Comparison of ENCODE assay signal across 8 cellular contexts in genomic region chr4:73434311-73434710, GRCh38. TPM values are rescaled to one million over a fixed set of nuclear protein-coding genes. Genes with fewer than 3 reads are reported as not detected.
DNase-seq lines count a peak whose midpoint lies in the region; ATAC-seq and TF ChIP-seq lines count a peak whose summit lies in the region.

No MANE protein-coding gene starts in this region.

- TF ChIP-seq CTCF in activated CD8-positive, alpha-beta T cell treated with anti-CD3 and anti-CD28 coated beads for 36 hours (IDR thresholded peaks at IDR 0.05): peak; percentile 24
- TF ChIP-seq CTCF in cardiac fibroblast (IDR thresholded peaks at IDR 0.05; ENCODE audit: low read depth, low read length) (peak; percentile 59), tibial nerve (IDR thresholded peaks at IDR 0.05) (peak in 3 of 5 experiments; percentile 9 to 35 (median 22))

- H3K4me3 ChIP-seq in cardiac fibroblast (replicated peaks in 1 of 2; ENCODE audit: low read depth in 2 of 2, low read length in 2 of 2) (no peak overlapping the region), tibial nerve (no peak overlapping the region)

- H3K27ac ChIP-seq in tibial nerve: no peak overlapping the region

- H3K27me3 Mint-ChIP-seq in activated CD8-positive, alpha-beta T cell treated with anti-CD3 and anti-CD28 coated beads for 36 hours: peaks cover 2% of the 10 kb centered on the region
- H3K27me3 Mint-ChIP-seq in activated CD8-positive, alpha-beta T cell treated with anti-CD3 and anti-CD28 coated beads, Interleukin-2, amount 10 ng/mL, durations not matched to agents 7 days and 5 days (ENCODE audit: low read depth): peaks cover 8% of the 10 kb centered on the region

- ATAC-seq in activated CD8-positive, alpha-beta T cell treated with anti-CD3 and anti-CD28 coated beads for 36 hours: no peak
- ATAC-seq in activated CD8-positive, alpha-beta T cell treated with anti-CD3 and anti-CD28 coated beads, Interleukin-2, amount 10 ng/mL, durations not matched to agents 7 days and 5 days: no peak
- ATAC-seq in HG03520 (IDR thresholded peaks at IDR 0.05; ENCODE audit: unreplicated experiment) (peak; percentile 65), HG03571 (IDR thresholded peaks at IDR 0.05; ENCODE audit: unreplicated experiment) (no peak)

- no peak for TF ChIP-seq EP300 in tibial nerve (IDR thresholded peaks at IDR 0.05)

- no peaks in the 10 kb centered on the region for H3K9me3 Mint-ChIP-seq in activated CD8-positive, alpha-beta T cell treated with anti-CD3 and anti-CD28 coated beads for 36 hours
- H3K9me3 Mint-ChIP-seq in activated CD8-positive, alpha-beta T cell treated with anti-CD3 and anti-CD28 coated beads, Interleukin-2, amount 10 ng/mL, durations not matched to agents 7 days and 5 days (ENCODE audit: insufficient read depth): no peaks in the 10 kb centered on the region

- no peak for DNase-seq in activated CD8-positive, alpha-beta T cell treated with anti-CD3 and anti-CD28 coated beads for 36 hours
- no peak for DNase-seq in activated CD8-positive, alpha-beta T cell treated with anti-CD3 and anti-CD28 coated beads, Interleukin-2, amount 10 ng/mL, durations not matched to agents 7 days and 5 days
- DNase-seq in cardiac fibroblast (ENCODE audit: low read depth in 2 of 2): peak; percentile 17 to 38
- DNase-seq in tibial nerve (ENCODE audit: low spot score in 2 of 2): no peak
- DNase-seq in globus pallidus (ENCODE audit: low spot score): no peak
- no peak for DNase-seq in stimulated activated CD4-positive, alpha-beta T cell treated with anti-CD3 and anti-CD28 coated beads, Interleukin-4, amount 100 ng/mL, for 1 hour

- TF ChIP-seq POLR2A in tibial nerve (IDR thresholded peaks at IDR 0.05): no peak

- WGBS in tibial nerve, 2 donors: 49 to 54% methylated on average over 3 of the region's 3 CpGs

- POLR2A ChIA-PET in activated CD8-positive, alpha-beta T cell treated with anti-CD3 and anti-CD28 coated beads for 36 hours (lab: Charles Lee): no interaction called here
- POLR2A ChIA-PET in activated CD8-positive, alpha-beta T cell treated with anti-CD3 and anti-CD28 coated beads, Interleukin-2, amount 10 ng/mL, durations not matched to agents 7 days and 5 days (lab: Charles Lee): no interaction called here

- no peaks in the 10 kb centered on the region for H3K4me1 ChIP-seq in tibial nerve

- no peak overlapping the region for H3K27ac Mint-ChIP-seq in activated CD8-positive, alpha-beta T cell treated with anti-CD3 and anti-CD28 coated beads for 36 hours
- H3K27ac Mint-ChIP-seq in activated CD8-positive, alpha-beta T cell treated with anti-CD3 and anti-CD28 coated beads, Interleukin-2, amount 10 ng/mL, durations not matched to agents 7 days and 5 days: no peak overlapping the region

- H3K9me3 ChIP-seq in tibial nerve: no peaks in the 10 kb centered on the region

- H3K36me3 Mint-ChIP-seq in activated CD8-positive, alpha-beta T cell treated with anti-CD3 and anti-CD28 coated beads for 36 hours (ENCODE audit: low read depth): no peaks in the 10 kb centered on the region
- no peaks in the 10 kb centered on the region for H3K36me3 Mint-ChIP-seq in activated CD8-positive, alpha-beta T cell treated with anti-CD3 and anti-CD28 coated beads, Interleukin-2, amount 10 ng/mL, durations not matched to agents 7 days and 5 days (ENCODE audit: low read depth)

- H3K36me3 ChIP-seq in tibial nerve: no peaks in the 10 kb centered on the region

- intact Hi-C loops in activated CD8-positive, alpha-beta T cell treated with anti-CD3 and anti-CD28 coated beads for 36 hours (cut with micrococcal nuclease): no loop called here

- H3K4me3 Mint-ChIP-seq in activated CD8-positive, alpha-beta T cell treated with anti-CD3 and anti-CD28 coated beads for 36 hours: no peak overlapping the region
- H3K4me3 Mint-ChIP-seq in activated CD8-positive, alpha-beta T cell treated with anti-CD3 and anti-CD28 coated beads, Interleukin-2, amount 10 ng/mL, durations not matched to agents 7 days and 5 days: no peak overlapping the region

- no peaks in the 10 kb centered on the region for H3K27me3 ChIP-seq in tibial nerve

- H3K4me1 Mint-ChIP-seq in activated CD8-positive, alpha-beta T cell treated with anti-CD3 and anti-CD28 coated beads for 36 hours (ENCODE audit: low read depth): no peaks in the 10 kb centered on the region
- H3K4me1 Mint-ChIP-seq in activated CD8-positive, alpha-beta T cell treated with anti-CD3 and anti-CD28 coated beads, Interleukin-2, amount 10 ng/mL, durations not matched to agents 7 days and 5 days (ENCODE audit: low read depth): no peaks in the 10 kb centered on the region

- CTCF ChIA-PET in activated CD8-positive, alpha-beta T cell treated with anti-CD3 and anti-CD28 coated beads for 36 hours (lab: Charles Lee): interaction anchor here (1.0 to 6.4 kb wide), 2 partner anchors 11 to 13 kb away, joined by 3 to 39 read pairs; no protein-coding TSS in a partner anchor
- CTCF ChIA-PET in activated CD8-positive, alpha-beta T cell treated with anti-CD3 and anti-CD28 coated beads, Interleukin-2, amount 10 ng/mL, durations not matched to agents 7 days and 5 days (lab: Charles Lee): interaction anchor here (1.5 kb wide), 1 partner anchor 12 kb away, joined by 3 read pairs; no protein-coding TSS in a partner anchor

RNA-seq across cellular contexts. Expression of gene AFP, which starts 1.7 kb away (rescaled TPM):
- total RNA-seq in activated CD8-positive, alpha-beta T cell treated with anti-CD3 and anti-CD28 coated beads for 36 hours: not detected
- total RNA-seq in activated CD8-positive, alpha-beta T cell treated with anti-CD3 and anti-CD28 coated beads, Interleukin-2, amount 10 ng/mL, durations not matched to agents 7 days and 5 days: not detected
- total RNA-seq in tibial nerve: not detected

RNA-seq across cellular contexts. Expression of gene ALB, which starts 30.2 kb away (rescaled TPM):
- not detected for total RNA-seq in activated CD8-positive, alpha-beta T cell treated with anti-CD3 and anti-CD28 coated beads for 36 hours
- not detected for total RNA-seq in activated CD8-positive, alpha-beta T cell treated with anti-CD3 and anti-CD28 coated beads, Interleukin-2, amount 10 ng/mL, durations not matched to agents 7 days and 5 days
- total RNA-seq in tibial nerve: 1 to 10 TPM in 3 of 4 donors, not detected in 1; 1.7 to 2.4 (median 2.4) TPM

RNA-seq across cellular contexts. Expression of gene AFM, which starts 47.2 kb away (rescaled TPM):
- not detected for total RNA-seq in activated CD8-positive, alpha-beta T cell treated with anti-CD3 and anti-CD28 coated beads for 36 hours
- not detected for total RNA-seq in activated CD8-positive, alpha-beta T cell treated with anti-CD3 and anti-CD28 coated beads, Interleukin-2, amount 10 ng/mL, durations not matched to agents 7 days and 5 days
- total RNA-seq in tibial nerve: not detected

Comparison
In these comparisons a context has a peak if more than half of its experiments do, and no peak if none do; other contexts are left out.
1. DNase-seq: peak in cardiac fibroblast (2 of 2); none in activated CD8-positive, alpha-beta T cell treated with anti-CD3 and anti-CD28 coated beads for 36 hours (single experiment), activated CD8-positive, alpha-beta T cell treated with anti-CD3 and anti-CD28 coated beads, Interleukin-2, amount 10 ng/mL, durations not matched to agents 7 days and 5 days (single experiment), tibial nerve (0 of 2), globus pallidus (single experiment) and stimulated activated CD4-positive, alpha-beta T cell treated with anti-CD3 and anti-CD28 coated beads, Interleukin-4, amount 100 ng/mL, for 1 hour (single experiment).
2. Peak in every context shown above with its lines, with median percentiles within 50 percentile points of each other: CTCF ChIP-seq.